ENCODE assay signal across 14 cellular contexts in genomic region chr1:109719337-109719837, GRCh38. TPM values are rescaled to one million over a fixed set of nuclear protein-coding genes. Genes with fewer than 3 reads are reported as not detected.
DNase-seq lines count a peak whose midpoint lies in the region; ATAC-seq, FAIRE-seq and TF ChIP-seq lines count a peak whose summit lies in the region.
"Had no signal": no experiment of that assay in that cellular context is flagged by ENCODE, and none has a peak within 500 bp of the region (broad histone marks: within the 10 kb centered on the region; RNA-seq: fewer than 3 reads in every experiment).

No MANE protein-coding gene starts in this region.

- H3K27me3 Mint-ChIP-seq in immature natural killer cell (ENCODE audit: low read depth in 3 of 3): peaks cover 0 to 2% (median 2%) of the 10 kb centered on the region in 3 donors

- H3K9me3 Mint-ChIP-seq in immature natural killer cell: no peaks in the 10 kb centered on the region
- H3K9me3 Mint-ChIP-seq: activated B cell treated with CpG ODN at 0.5 μM for 24 hours; activated naive CD4-positive, alpha-beta T cell treated with anti-CD3 and anti-CD28 coated beads for 36 hours; stimulated activated naive CD8-positive, alpha-beta T cell treated with anti-CD3 and anti-CD28 coated beads, Interleukin-15, Interleukin-2, amounts not matched to agents 100 ng/mL and 50 ng/mL, for 24 hours had no signal

- TF ChIP-seq EP300 in A549 (IDR thresholded peaks at IDR 0.05): no peak

- ATAC-seq in A549 (peak in 1 of 2 experiments; percentile 35; a peak in 2 of 6 replicates), GM18867 (IDR thresholded peaks at IDR 0.05; ENCODE audit: unreplicated experiment) (peak; percentile 82), HG03139 (IDR thresholded peaks at IDR 0.05; ENCODE audit: unreplicated experiment) (no peak)

- TF ChIP-seq RAD21 in A549 (conservative IDR thresholded peaks at IDR 0.05 in 1 of 2, IDR thresholded peaks at IDR 0.05 in 1 of 2): no peak

- H3K27ac ChIP-seq in A549: peak overlapping the region; percentile 63 to 85
- H3K27ac ChIP-seq: RWPE1 had no signal

- H3K9me3 ChIP-seq in A549: no peaks in the 10 kb centered on the region

- H3K4me2 ChIP-seq in A549: 0 out of 3 replicates have a peak overlapping the region, but pooled peaks have one; percentile 14

- 46% methylated on average over 5 of the region's 5 CpGs for WGBS in A549 (ENCODE audit: missing lambda C conversion rate)

- TF ChIP-seq CTCF in A549 (IDR thresholded peaks at IDR 0.05) (no peak), epithelial cell of esophagus (IDR thresholded peaks at IDR 0.05; ENCODE audit: insufficient read depth, low read depth, low read length, missing control alignments) (no peak)

- no peaks in the 10 kb centered on the region for H3K36me3 Mint-ChIP-seq in immature natural killer cell

- DNase-seq in A549 (ENCODE audit: low read depth in 1 of 2, low spot score in 1 of 2) (peak in 1 of 2 experiments; percentile 24), NCI-H460 (ENCODE audit: extremely low read depth, low read depth) (peak; percentile 69), epithelial cell of esophagus (ENCODE audit: low read depth) (peak; percentile 53), NCI-H526 (lab: John Stamatoyannopoulos, UW) (no peak), immature natural killer cell (no peak), COLO668 (lab: John Stamatoyannopoulos, UW; ENCODE audit: unreplicated experiment) (no peak)
- DNase-seq: activated B cell treated with CpG ODN at 0.5 μM for 24 hours; activated naive CD4-positive, alpha-beta T cell treated with anti-CD3 and anti-CD28 coated beads for 36 hours; effector memory CD4-positive, alpha-beta T cell had no signal

- no peak overlapping the region for H3K4me3 Mint-ChIP-seq in immature natural killer cell
- H3K4me3 Mint-ChIP-seq: activated B cell treated with CpG ODN at 0.5 μM for 24 hours; activated naive CD4-positive, alpha-beta T cell treated with anti-CD3 and anti-CD28 coated beads for 36 hours; nephron; stimulated activated naive CD8-positive, alpha-beta T cell treated with anti-CD3 and anti-CD28 coated beads, Interleukin-15, Interleukin-2, amounts not matched to agents 100 ng/mL and 50 ng/mL, for 24 hours had no signal

- no peak for TF ChIP-seq POLR2A in A549 (IDR thresholded peaks at IDR 0.05; ENCODE audit: low read length)

- no peak for FAIRE-seq in A549 (lab: Jason Lieb, UNC)

- no peak overlapping the region for H3K27ac Mint-ChIP-seq in immature natural killer cell
- H3K27ac Mint-ChIP-seq: activated B cell treated with CpG ODN at 0.5 μM for 24 hours; activated naive CD4-positive, alpha-beta T cell treated with anti-CD3 and anti-CD28 coated beads for 36 hours; stimulated activated naive CD8-positive, alpha-beta T cell treated with anti-CD3 and anti-CD28 coated beads, Interleukin-15, Interleukin-2, amounts not matched to agents 100 ng/mL and 50 ng/mL, for 24 hours had no signal

- H3K4me1 ChIP-seq in A549: peaks cover 14% of the 10 kb centered on the region; the same call in 2 of the 3 replicates

- no peaks in the 10 kb centered on the region for H3K4me1 Mint-ChIP-seq in immature natural killer cell
- H3K4me1 Mint-ChIP-seq: activated B cell treated with CpG ODN at 0.5 μM for 24 hours had no signal

- POLR2A ChIA-PET in A549 (lab: Yijun Ruan, JAX): no interaction called here

- no peak overlapping the region for H3K4me3 ChIP-seq in A549
- no peak overlapping the region for H3K4me3 ChIP-seq in epithelial cell of esophagus (ENCODE audit: low read length)

- CTCF ChIA-PET in A549 (lab: Yijun Ruan, JAX): interaction anchor here (1.0 to 1.2 kb wide), 2 partner anchors 31 to 173 kb away, joined by 3 read pairs; no protein-coding TSS in a partner anchor

TF ChIP-seq in A549, 52 proteins besides CTCF, POLR2A, EP300 and RAD21:
- TF ChIP-seq NFE2L2 (conservative IDR thresholded peaks at IDR 0.05; ENCODE audit: low read length) (peak; percentile 96), FOSL2 (IDR thresholded peaks at IDR 0.05) (no peak), FOSL2 (CRISPR knock-in tag; IDR thresholded peaks at IDR 0.05) (peak; percentile 75), USF2 (IDR thresholded peaks at IDR 0.05) (no peak), FOSB (CRISPR knock-in tag; IDR thresholded peaks at IDR 0.05) (no peak), MAZ (IDR thresholded peaks at IDR 0.05; ENCODE audit: borderline replicate concordance, low read depth, low read length) (no peak), EHMT2 (IDR thresholded peaks at IDR 0.05; ENCODE audit: low read depth) (no peak), FOXS1 (CRISPR knock-in tag; IDR thresholded peaks at IDR 0.05) (peak; percentile 62), MAFK (IDR thresholded peaks at IDR 0.05; ENCODE audit: partially characterized antibody) (peak; percentile 97), CEBPB (IDR thresholded peaks at IDR 0.05) (no peak)
- TF ChIP-seq, protein P1, sequence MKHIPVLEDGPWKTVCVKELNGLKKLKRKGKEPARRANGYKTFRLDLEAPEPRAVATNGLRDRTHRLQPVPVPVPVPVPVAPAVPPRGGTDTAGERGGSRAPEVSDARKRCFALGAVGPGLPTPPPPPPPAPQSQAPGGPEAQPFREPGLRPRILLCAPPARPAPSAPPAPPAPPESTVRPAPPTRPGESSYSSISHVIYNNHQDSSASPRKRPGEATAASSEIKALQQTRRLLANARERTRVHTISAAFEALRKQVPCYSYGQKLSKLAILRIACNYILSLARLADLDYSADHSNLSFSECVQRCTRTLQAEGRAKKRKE (CRISPR knock-in tag; IDR thresholded peaks at IDR 0.05; ENCODE audit: low read depth): 0 out of 2 replicates have a peak, but pooled peaks have one; percentile 40

RNA-seq across cellular contexts. Expression of gene GSTM5, which starts 7.3 kb away (rescaled TPM):
- not detected in 2 replicates for polyA plus RNA-seq in A549 (2011; rRNA removed)
- not detected in 2 replicates for polyA plus RNA-seq in A549 (2012; cell fraction: cytosol; rRNA removed)
- not detected in 2 replicates for polyA plus RNA-seq in A549 (2012; cell fraction: nucleus; rRNA removed)
- not detected in 3 replicates for polyA plus RNA-seq in A549 (2017; fragmentation: RNase III; extraction: RNeasy Plus Mini Kit Qiagen cat#74134 plus additional on column Dnase treatment)
- polyA minus RNA-seq in A549 (2011; rRNA and poly(A)+ RNA removed): not detected in 2 replicates
- 0.12 TPM in 2 replicates for total RNA-seq in NCI-H460 (2014; rRNA removed; shearing (Covaris generic))
- 0.22 TPM in 1 of 2 replicates, not detected in the other for polyA plus RNA-seq in NCI-H460 (2014; cell fraction: nucleus; rRNA removed)
- under 1 TPM in 1 of 3 donors, not detected in 2; 0.23 TPM for polyA plus RNA-seq in immature natural killer cell
- total RNA-seq: activated naive CD4-positive, alpha-beta T cell treated with anti-CD3 and anti-CD28 coated beads for 36 hours had no signal

RNA-seq across cellular contexts. Expression of gene GSTM3, which starts 21.5 kb away (rescaled TPM):
- polyA plus RNA-seq in A549 (2011; rRNA removed) (55.7 and 67.6 TPM in 2 replicates), A549 (2017; fragmentation: RNase III; extraction: RNeasy Plus Mini Kit Qiagen cat#74134 plus additional on column Dnase treatment) (39.8 to 44.1 TPM (median 43.0 TPM) in 3 replicates), immature natural killer cell (1 to 10 TPM; 1.1 to 7.1 (median 5.9) TPM)
- 29.1 and 30.9 TPM in 2 replicates for polyA plus RNA-seq in A549 (2012; cell fraction: cytosol; rRNA removed)
- polyA plus RNA-seq in A549 (2012; cell fraction: nucleus; rRNA removed): 13.2 and 19.5 TPM in 2 replicates
- 15.9 and 18.2 TPM in 2 replicates for polyA minus RNA-seq in A549 (2011; rRNA and poly(A)+ RNA removed)
- 266 and 288 TPM in 2 replicates for total RNA-seq in NCI-H460 (2014; rRNA removed; shearing (Covaris generic))
- polyA plus RNA-seq in NCI-H460 (2014; cell fraction: nucleus; rRNA removed): 212 and 284 TPM in 2 replicates

RNA-seq across cellular contexts. Expression of gene GSTM1, which starts 31.8 kb away (rescaled TPM):
- 0.22 TPM in 1 of 2 replicates, not detected in the other for polyA plus RNA-seq in A549 (2011; rRNA removed)
- not detected in 2 replicates for polyA plus RNA-seq in A549 (2012; cell fraction: cytosol; rRNA removed)
- polyA plus RNA-seq in A549 (2012; cell fraction: nucleus; rRNA removed): not detected in 2 replicates
- polyA plus RNA-seq in A549 (2017; fragmentation: RNase III; extraction: RNeasy Plus Mini Kit Qiagen cat#74134 plus additional on column Dnase treatment): not detected in 3 replicates
- 0.49 TPM in 1 of 2 replicates, not detected in the other for polyA minus RNA-seq in A549 (2011; rRNA and poly(A)+ RNA removed)
- total RNA-seq in NCI-H460 (2014; rRNA removed; shearing (Covaris generic)): 67.1 and 68.9 TPM in 2 replicates
- polyA plus RNA-seq in NCI-H460 (2014; cell fraction: nucleus; rRNA removed): 65.4 and 75.2 TPM in 2 replicates
- polyA plus RNA-seq in immature natural killer cell: 10 to 100 TPM in 1 of 3 donors, not detected in 2; 35.4 TPM
- total RNA-seq: activated naive CD4-positive, alpha-beta T cell treated with anti-CD3 and anti-CD28 coated beads for 36 hours had no signal

RNA-seq across cellular contexts. Expression of gene EPS8L3, which starts 44.3 kb away (rescaled TPM):
- polyA plus RNA-seq in A549 (2011; rRNA removed) (5.1 and 7.4 TPM in 2 replicates), A549 (2017; fragmentation: RNase III; extraction: RNeasy Plus Mini Kit Qiagen cat#74134 plus additional on column Dnase treatment) (1.4 to 3.3 TPM (median 2.4 TPM) in 3 replicates), immature natural killer cell (under 1 TPM in 2 of 3 donors, not detected in 1; 0.09 to 0.13 TPM)
- 1.3 and 1.5 TPM in 2 replicates for polyA plus RNA-seq in A549 (2012; cell fraction: cytosol; rRNA removed)
- 8.6 and 9.1 TPM in 2 replicates for polyA plus RNA-seq in A549 (2012; cell fraction: nucleus; rRNA removed)
- polyA minus RNA-seq in A549 (2011; rRNA and poly(A)+ RNA removed): 7.1 and 7.4 TPM in 2 replicates
- total RNA-seq in NCI-H460 (2014; rRNA removed; shearing (Covaris generic)): 0.15 TPM in 1 of 2 replicates, not detected in the other
- 0.22 TPM in 1 of 2 replicates, not detected in the other for polyA plus RNA-seq in NCI-H460 (2014; cell fraction: nucleus; rRNA removed)
- total RNA-seq: activated B cell treated with CpG ODN at 0.5 μM for 24 hours; activated naive CD4-positive, alpha-beta T cell treated with anti-CD3 and anti-CD28 coated beads for 36 hours had no signal

RNA-seq across cellular contexts. Expression of gene GSTM2, which starts 51.5 kb away (rescaled TPM):
- 4.8 and 6.0 TPM in 2 replicates for polyA plus RNA-seq in A549 (2011; rRNA removed)
- polyA plus RNA-seq in A549 (2012; cell fraction: cytosol; rRNA removed): 5.0 and 6.5 TPM in 2 replicates
- 20.1 and 25.5 TPM in 2 replicates for polyA plus RNA-seq in A549 (2012; cell fraction: nucleus; rRNA removed)
- 5.3 to 7.2 TPM (median 6.5 TPM) in 3 replicates for polyA plus RNA-seq in A549 (2017; fragmentation: RNase III; extraction: RNeasy Plus Mini Kit Qiagen cat#74134 plus additional on column Dnase treatment)
- 3.4 and 4.5 TPM in 2 replicates for polyA minus RNA-seq in A549 (2011; rRNA and poly(A)+ RNA removed)
- 9.8 and 11.8 TPM in 2 replicates for total RNA-seq in NCI-H460 (2014; rRNA removed; shearing (Covaris generic))
- 45.4 and 54.5 TPM in 2 replicates for polyA plus RNA-seq in NCI-H460 (2014; cell fraction: nucleus; rRNA removed)
- polyA plus RNA-seq in immature natural killer cell: 10 to 100 TPM; 32.6 to 51.2 (median 42.5) TPM

Comparison
In these comparisons a context has a peak if more than half of its experiments do, and no peak if none do; other contexts are left out.
1. DNase-seq: peak in NCI-H460 (single experiment) and epithelial cell of esophagus (single experiment); none in NCI-H526 (0 of 2), immature natural killer cell (0 of 3) and COLO668 (single experiment).